In genomic region chr5:180173875-180174586, GRCh38 we compare ENCODE assay signal across 13 cellular contexts. TPM values are rescaled to one million over a fixed set of nuclear protein-coding genes. Genes with fewer than 3 reads are reported as not detected.
DNase-seq lines count a peak whose midpoint lies in the region; ATAC-seq and TF ChIP-seq lines count a peak whose summit lies in the region.
"Had no signal": no experiment of that assay in that cellular context is flagged by ENCODE, and none has a peak within 500 bp of the region (broad histone marks: within the 10 kb centered on the region; RNA-seq: fewer than 3 reads in every experiment).

No MANE protein-coding gene starts in this region.

- H3K4me1 ChIP-seq in gastroesophageal sphincter (peaks cover 0 to 38% (median 0%) of the 10 kb centered on the region in 3 donors), Caco-2 (no peaks in the 10 kb centered on the region)
- no peaks in the 10 kb centered on the region for H3K4me1 ChIP-seq in CD8-positive, alpha-beta memory T cell (ENCODE audit: insufficient read depth, low read length)

- H3K4me3 Mint-ChIP-seq in Calu3 (ENCODE audit: low read depth, unreplicated experiment): peak overlapping the region; percentile 36
- no peak overlapping the region for H3K4me3 Mint-ChIP-seq in activated T-cell treated with anti-CD3 and anti-CD28 coated beads, Interleukin-2, amount 50 U/mL, for 4 hours
- no peak overlapping the region for H3K4me3 Mint-ChIP-seq in Caco-2 (ENCODE audit: unreplicated experiment)
- H3K4me3 Mint-ChIP-seq in CD8-positive, alpha-beta memory T cell: no peak overlapping the region

- H3K27me3 Mint-ChIP-seq in Calu3 (ENCODE audit: unreplicated experiment) (peaks cover 6% of the 10 kb centered on the region), Caco-2 (ENCODE audit: insufficient read depth, unreplicated experiment) (peaks cover 3% of the 10 kb centered on the region)
- peaks cover 10% of the 10 kb centered on the region for H3K27me3 Mint-ChIP-seq in activated T-cell treated with anti-CD3 and anti-CD28 coated beads, Interleukin-2, amount 50 U/mL, for 4 hours (ENCODE audit: low read depth)
- peaks cover 2 to 22% of the 10 kb centered on the region in 2 donors for H3K27me3 Mint-ChIP-seq in CD8-positive, alpha-beta memory T cell

- POLR2A ChIA-PET in Caco-2 (lab: Charles Lee): no interaction called here
- POLR2A ChIA-PET in CD8-positive, alpha-beta memory T cell (lab: Charles Lee): interaction anchor here (0.6 kb wide), 1 partner anchor 330 kb away, joined by 5 read pairs; no protein-coding TSS in a partner anchor

- H3K36me3 Mint-ChIP-seq in Calu3 (ENCODE audit: insufficient read depth, unreplicated experiment) (peaks cover 4% of the 10 kb centered on the region), Caco-2 (ENCODE audit: insufficient read depth, unreplicated experiment) (no peaks in the 10 kb centered on the region)
- no peaks in the 10 kb centered on the region for H3K36me3 Mint-ChIP-seq in activated T-cell treated with anti-CD3 and anti-CD28 coated beads, Interleukin-2, amount 50 U/mL, for 4 hours (ENCODE audit: insufficient read depth)
- H3K36me3 Mint-ChIP-seq in CD8-positive, alpha-beta memory T cell: no peaks in the 10 kb centered on the region

- no peak for TF ChIP-seq EP300 in gastroesophageal sphincter (IDR thresholded peaks at IDR 0.05)

- H3K4me3 ChIP-seq in gastroesophageal sphincter (no peak overlapping the region), Caco-2 (ENCODE audit: low read depth, low read length) (no peak overlapping the region)
- H3K4me3 ChIP-seq in CD8-positive, alpha-beta memory T cell (ENCODE audit: low read length): no peak overlapping the region
- H3K4me3 ChIP-seq: left ventricle myocardium inferior, SK-N-MC had no signal

- no peaks in the 10 kb centered on the region for H3K36me3 ChIP-seq in gastroesophageal sphincter
- H3K36me3 ChIP-seq in Caco-2 (ENCODE audit: control insufficient read depth, insufficient read depth, low read length): no peaks in the 10 kb centered on the region
- no peaks in the 10 kb centered on the region for H3K36me3 ChIP-seq in CD8-positive, alpha-beta memory T cell (ENCODE audit: insufficient read depth, low read length)
- H3K36me3 ChIP-seq: left ventricle myocardium inferior had no signal

- H3K4me1 Mint-ChIP-seq in Calu3 (ENCODE audit: low read depth, unreplicated experiment): peaks cover 32% of the 10 kb centered on the region
- H3K4me1 Mint-ChIP-seq in activated T-cell treated with anti-CD3 and anti-CD28 coated beads, Interleukin-2, amount 50 U/mL, for 4 hours (ENCODE audit: low read depth): no peaks in the 10 kb centered on the region
- H3K4me1 Mint-ChIP-seq in Caco-2 (ENCODE audit: low read depth, unreplicated experiment): no peaks in the 10 kb centered on the region
- H3K4me1 Mint-ChIP-seq in CD8-positive, alpha-beta memory T cell: no peaks in the 10 kb centered on the region

- H3K27me3 ChIP-seq in gastroesophageal sphincter: peaks cover 47% of the 10 kb centered on the region
- no peaks in the 10 kb centered on the region for H3K27me3 ChIP-seq in Caco-2 (replicated peaks; ENCODE audit: control insufficient read depth, insufficient read depth, low read length)
- no peaks in the 10 kb centered on the region for H3K27me3 ChIP-seq in CD8-positive, alpha-beta memory T cell (ENCODE audit: insufficient read depth, low read length, poor library complexity, severe bottlenecking)

- BruUV-seq in Calu3 (replicated peaks; lab: Mats Ljungman, UMichigan) (no TSS peak), Caco-2 (replicated peaks; lab: Mats Ljungman, UMichigan) (no TSS peak)

- intact Hi-C loops in Calu3 (cut with micrococcal nuclease; ENCODE audit: unreplicated experiment): no loop called here
- intact Hi-C loops in Caco-2 (cut with micrococcal nuclease; ENCODE audit: unreplicated experiment): no loop called here

- H3K27ac ChIP-seq in gastroesophageal sphincter: peak overlapping the region in 3 of 4 donors; percentile 17 to 68 (median 57)
- H3K27ac ChIP-seq in CD8-positive, alpha-beta memory T cell (ENCODE audit: low read depth, low read length): no peak overlapping the region
- H3K27ac ChIP-seq: SK-N-MC had no signal

- no peak for DNase-seq in Calu3
- DNase-seq in astrocyte of the hippocampus (ENCODE audit: low read depth, low spot score): peak; percentile 65
- peak; percentile 87 for DNase-seq in pons (ENCODE audit: low spot score)
- DNase-seq in activated T-cell treated with anti-CD3 and anti-CD28 coated beads, Interleukin-2, amount 50 U/mL, for 4 hours: no peak
- DNase-seq in Caco-2: no peak
- DNase-seq in CD8-positive, alpha-beta memory T cell: no peak
- DNase-seq: DMS53, left ventricle myocardium inferior, occipital lobe had no signal

- H3K9me3 Mint-ChIP-seq in Calu3 (ENCODE audit: low read depth, unreplicated experiment) (no peaks in the 10 kb centered on the region), Caco-2 (ENCODE audit: unreplicated experiment) (no peaks in the 10 kb centered on the region)
- H3K9me3 Mint-ChIP-seq in activated T-cell treated with anti-CD3 and anti-CD28 coated beads, Interleukin-2, amount 50 U/mL, for 4 hours: no peaks in the 10 kb centered on the region
- H3K9me3 Mint-ChIP-seq in CD8-positive, alpha-beta memory T cell: no peaks in the 10 kb centered on the region

- no peak for ATAC-seq in gastroesophageal sphincter
- ATAC-seq in activated T-cell treated with anti-CD3 and anti-CD28 coated beads, Interleukin-2, amount 50 U/mL, for 4 hours: no peak
- no peak for ATAC-seq in GM18909 (IDR thresholded peaks at IDR 0.05; ENCODE audit: poor library complexity, unreplicated experiment)

- 18 to 60% methylated on average over 4 to 27 of the region's 27 CpGs for WGBS in gastroesophageal sphincter (ENCODE audit: low coverage in 1 of 2), 2 donors

- no peak for TF ChIP-seq POLR2A in gastroesophageal sphincter (IDR thresholded peaks at IDR 0.05)

- H3K27ac Mint-ChIP-seq in Calu3 (ENCODE audit: unreplicated experiment): peak overlapping the region; percentile 25
- H3K27ac Mint-ChIP-seq in Caco-2 (ENCODE audit: unreplicated experiment): no peak overlapping the region
- no peak overlapping the region for H3K27ac Mint-ChIP-seq in CD8-positive, alpha-beta memory T cell

- TF ChIP-seq CTCF in Calu3 (IDR thresholded peaks at IDR 0.05; ENCODE audit: unreplicated experiment) (no peak), gastroesophageal sphincter (IDR thresholded peaks at IDR 0.05) (no peak), Caco-2 (IDR thresholded peaks at IDR 0.05; ENCODE audit: insufficient read depth in 1 of 2, low read depth in 1 of 2, low read length in 1 of 2, severe bottlenecking in 1 of 2, unreplicated experiment in 1 of 2) (no peak)

- no peaks in the 10 kb centered on the region for H3K9me3 ChIP-seq in gastroesophageal sphincter
- no peaks in the 10 kb centered on the region for H3K9me3 ChIP-seq in Caco-2
- no peaks in the 10 kb centered on the region for H3K9me3 ChIP-seq in CD8-positive, alpha-beta memory T cell (ENCODE audit: low read length)
- H3K9me3 ChIP-seq: left ventricle myocardium inferior had no signal

- CTCF ChIA-PET in Calu3 (lab: Charles Lee): interaction anchor here (0.6 kb wide), 1 partner anchor 50 kb away, joined by 3 read pairs; no protein-coding TSS in a partner anchor
- CTCF ChIA-PET in Caco-2 (lab: Charles Lee): no interaction called here
- CTCF ChIA-PET in CD8-positive, alpha-beta memory T cell (lab: Charles Lee): no interaction called here

RNA-seq across cellular contexts. Expression of gene RASGEF1C, which starts 35.0 kb away (rescaled TPM):
- total RNA-seq in Calu3 (2022) (not detected in 2 replicates), gastroesophageal sphincter (1 to 10 TPM in 2 of 4 donors, under 1 TPM in 2; 0.81 to 8.4 (median 2.0) TPM), Caco-2 (2022) (not detected in 2 replicates)
- not detected for total RNA-seq in activated T-cell treated with anti-CD3 and anti-CD28 coated beads, Interleukin-2, amount 50 U/mL, for 4 hours
- total RNA-seq in CD8-positive, alpha-beta memory T cell: not detected
- polyA plus RNA-seq in CD8-positive, alpha-beta memory T cell: not detected
- total RNA-seq: ureter had no signal

Comparison
In these comparisons a context has a peak if more than half of its experiments do, and no peak if none do; other contexts are left out.
1. DNase-seq: peak in astrocyte of the hippocampus (single experiment) and pons (single experiment); none in Calu3 (single experiment), activated T-cell treated with anti-CD3 and anti-CD28 coated beads, Interleukin-2, amount 50 U/mL, for 4 hours (single experiment), Caco-2 (0 of 2) and CD8-positive, alpha-beta memory T cell (0 of 5).